In the genomic region with DNA sequence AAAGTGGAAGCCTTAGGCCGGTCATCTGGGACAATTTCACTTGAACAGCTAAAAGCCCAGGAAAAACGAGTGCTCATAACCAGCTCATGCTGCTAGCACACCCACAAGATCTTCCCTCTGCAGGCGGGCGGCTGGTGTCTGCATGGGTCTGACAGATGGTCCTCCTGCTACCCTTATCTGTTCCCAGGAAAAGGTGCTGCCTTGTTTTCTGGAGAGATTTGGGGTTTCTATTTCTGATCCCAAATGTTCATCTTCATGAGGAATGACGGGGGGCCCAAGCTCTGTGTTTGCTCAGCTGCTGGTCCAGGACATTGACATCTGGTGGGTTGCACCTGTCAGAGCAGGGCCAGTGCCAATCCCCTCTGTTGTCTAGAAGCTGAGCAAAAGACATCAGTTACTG, we compare ENCODE assay signal across 14 cellular contexts.
DNase-seq lines count a peak whose midpoint lies in the region; TF ChIP-seq lines count a peak whose summit lies in the region.
"Had no signal": no experiment of that assay in that cellular context is flagged by ENCODE, and none has a peak within 500 bp of the region (broad histone marks: within the 10 kb centered on the region; RNA-seq: fewer than 3 reads in every experiment).

No MANE protein-coding gene starts in this region.

- peak overlapping the region; percentile 12 for H3K27ac ChIP-seq in KOPT-K1 (ENCODE audit: low read depth, low read length, poor library complexity, severe bottlenecking)
- H3K27ac ChIP-seq: skin epidermis had no signal

- no peak for TF ChIP-seq POLR2A in erythroblast (IDR thresholded peaks at IDR 0.05; ENCODE audit: low read length)

- H3K36me3 ChIP-seq in KOPT-K1 (ENCODE audit: insufficient read depth, low read length): peaks cover 9% of the 10 kb centered on the region; the same call in 1 of the 2 replicates

- DNase-seq in COLO668 (lab: John Stamatoyannopoulos, UW; ENCODE audit: unreplicated experiment): peak; percentile 82
- DNase-seq in NCI-H748 (lab: John Stamatoyannopoulos, UW; ENCODE audit: unreplicated experiment): peak; percentile 94
- DNase-seq in erythroblast (lab: John Stamatoyannopoulos, UW): peak; percentile 11 to 46
- no peak for DNase-seq in NCI-H1048 (lab: John Stamatoyannopoulos, UW)
- DNase-seq in ecto neural progenitor cell (ENCODE audit: low spot score): no peak
- DNase-seq in germinal center (ENCODE audit: low spot score): no peak
- DNase-seq: activated CD4-positive, alpha-beta T cell treated with anti-CD3 and anti-CD28 coated beads, Interleukin-2, amount 50 U/mL, for 4 hours; activated T-cell treated with anti-CD3 and anti-CD28 coated beads, Interleukin-2, amount 50 U/mL, for 24 hours; DMS79; effector memory CD4-positive, alpha-beta T cell; kidney glomerular epithelial cell; midbrain had no signal

- no peaks in the 10 kb centered on the region for H3K9me3 ChIP-seq in KOPT-K1 (ENCODE audit: insufficient read depth, low read length, poor library complexity, severe bottlenecking)

Comparison
In these comparisons a context has a peak if more than half of its experiments do, and no peak if none do; other contexts are left out.
1. DNase-seq: peak in COLO668 (single experiment), NCI-H748 (single experiment) and erythroblast (2 of 2); none in NCI-H1048 (single experiment), ecto neural progenitor cell (single experiment) and germinal center (single experiment).